ENCODE assay signal across 18 cellular contexts in the genomic region with DNA sequence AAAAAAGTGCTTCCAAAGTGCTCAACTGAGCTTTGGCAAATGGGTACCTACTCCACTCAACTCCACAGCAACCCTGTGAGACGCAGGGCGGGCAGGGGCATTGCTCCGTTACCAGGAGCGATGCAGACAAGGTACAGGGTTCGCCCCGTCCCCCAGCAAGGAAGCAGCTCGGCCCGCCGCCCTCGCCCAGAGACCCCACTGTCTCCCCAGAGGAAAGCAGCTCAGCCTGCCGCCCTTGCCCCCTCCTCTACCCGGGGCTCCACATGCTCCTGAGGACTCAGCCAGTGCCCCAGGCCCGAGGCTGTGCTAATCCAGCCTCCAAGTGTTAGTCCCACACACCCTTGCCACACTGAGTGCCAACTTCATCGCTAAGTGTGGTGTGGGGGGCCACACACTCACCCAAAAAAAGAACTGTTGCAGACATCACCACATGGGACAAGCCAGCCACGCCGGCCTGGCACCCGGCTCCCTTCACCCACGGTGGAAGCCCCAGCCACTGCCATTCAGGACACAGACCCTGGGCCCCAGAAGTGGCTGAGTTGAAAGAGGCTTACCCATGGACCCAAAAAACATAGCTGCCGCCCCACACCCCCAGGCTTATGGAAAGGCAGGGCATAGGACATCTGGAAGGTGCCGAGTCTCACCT.
"Had no signal": no experiment of that assay in that cellular context is flagged by ENCODE, and none has a peak within 500 bp of the region (broad histone marks: within the 10 kb centered on the region; RNA-seq: fewer than 3 reads in every experiment).

No MANE protein-coding gene starts in this region.

- FAIRE-seq: RCC 7860 had no signal

- DNase-seq: Karpas-422, KG1, MG63, NCI-H1092 treated with DMSO at 0.1 percent for 48 hours, NCI-H187, NCI-H2029, NCI-H2081 treated with DMSO at 0.1 percent for 48 hours, NCI-H2171, NCI-H226, NCI-H446, NCI-H510A, NCI-H524 treated with DMSO at 0.1 percent for 48 hours, NCI-H69, NCI-H774, RPMI8226, SHP77, SK-N-SH had no signal

- H3K4me3 ChIP-seq: MG63 had no signal

- H3K9me3 ChIP-seq: MG63, SK-N-SH had no signal

- H3K27me3 ChIP-seq: MG63 had no signal

- H3K4me2 ChIP-seq: SK-N-SH had no signal

- H3K9ac ChIP-seq: SK-N-SH had no signal
